20 cellular contexts compared by ENCODE assay signal in the genomic region with DNA sequence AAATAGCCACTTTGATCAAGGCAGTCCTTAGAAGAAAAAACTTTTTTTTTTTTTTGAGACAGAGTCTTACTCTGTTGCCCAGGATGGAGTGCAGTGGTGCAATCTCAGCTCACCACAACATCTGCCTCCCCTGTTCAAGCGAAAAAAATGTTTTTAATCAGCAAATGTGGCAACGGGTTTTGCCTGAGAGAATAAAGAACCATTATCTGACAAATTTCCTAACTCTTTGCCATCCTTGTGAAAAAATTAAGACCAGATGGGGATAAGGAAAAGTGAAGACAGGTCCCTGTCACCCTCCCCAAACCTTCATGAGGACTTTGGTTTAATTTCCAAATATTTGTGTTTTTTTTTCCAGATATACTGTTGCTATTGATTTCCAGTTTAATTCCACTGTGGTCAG.
DNase-seq lines count a peak whose midpoint lies in the region; ATAC-seq and TF ChIP-seq lines count a peak whose summit lies in the region.
"Had no signal": no experiment of that assay in that cellular context is flagged by ENCODE, and none has a peak within 500 bp of the region (broad histone marks: within the 10 kb centered on the region; RNA-seq: fewer than 3 reads in every experiment).

No MANE protein-coding gene starts in this region.

- peak overlapping the region; percentile 79 for H3K27ac ChIP-seq in VCaP
- H3K27ac ChIP-seq: 22Rv1, A549, C4-2B, HL-60 had no signal

- DNase-seq in AG08395 (ENCODE audit: low spot score): peak; percentile 15
- peak; percentile 56 for DNase-seq in GM03348 (ENCODE audit: low spot score)
- peak; percentile 34 for DNase-seq in fibroblast of gingiva (ENCODE audit: low read depth)
- DNase-seq in activated T-cell treated with anti-CD3 and anti-CD28 coated beads, Interleukin-2, amount 50 U/mL, for 1 hour: no peak
- DNase-seq in ACHN: no peak
- no peak for DNase-seq in HUDEP-2 (lab: John Stamatoyannopoulos, UW; ENCODE audit: unreplicated experiment in 76 of 76)
- DNase-seq: AML-193; CD4-positive, alpha-beta T cell; DMS153; DMS79; GF-D8; H9; IMR-90 had no signal

- ATAC-seq in GM19328 (IDR thresholded peaks at IDR 0.05; ENCODE audit: unreplicated experiment): no peak
- ATAC-seq: K562 had no signal

- in situ Hi-C loops in ACHN (cut with HindIII; ENCODE audit: low pct_ligation_motif_present, low pct_unique_long_range_greater_than_20kb, low sequenced_read_pairs): no loop called here

- no peak for TF ChIP-seq CTCF in VCaP (conservative IDR thresholded peaks at IDR 0.05)

Comparison
In these comparisons a context has a peak if more than half of its experiments do, and no peak if none do; other contexts are left out.
1. DNase-seq: peak in AG08395 (single experiment), GM03348 (single experiment) and fibroblast of gingiva (single experiment); none in activated T-cell treated with anti-CD3 and anti-CD28 coated beads, Interleukin-2, amount 50 U/mL, for 1 hour (single experiment), ACHN (single experiment) and HUDEP-2 (0 of 76).